2 cellular contexts compared by ENCODE assay signal in the genomic region with DNA sequence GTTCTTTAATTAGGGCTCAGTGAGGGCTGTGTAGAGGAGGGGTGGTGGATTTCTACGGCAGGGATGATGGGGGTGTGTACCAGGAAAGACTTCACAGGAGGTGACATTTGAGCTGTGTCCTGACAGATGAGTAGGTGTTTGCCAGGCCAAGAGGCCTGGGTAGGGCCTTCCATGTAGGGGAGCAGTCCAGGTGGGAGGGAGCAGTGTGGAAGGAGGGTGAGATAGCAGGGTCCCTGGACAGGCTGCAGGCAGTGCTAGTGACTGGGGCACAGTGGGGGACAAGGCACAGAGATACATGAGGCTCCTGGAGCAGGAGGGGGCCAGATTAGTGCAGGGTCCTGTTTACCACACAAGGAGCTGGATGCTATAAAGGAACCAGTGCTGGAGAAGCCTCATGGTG.
TF ChIP-seq lines count a peak whose summit lies in the region.

No MANE protein-coding gene starts in this region.

TF ChIP-seq in HEK293, 187 proteins besides CTCF, POLR2A, EP300 and RAD21 (continued from another document):
- TF ChIP-seq, protein P1, sequence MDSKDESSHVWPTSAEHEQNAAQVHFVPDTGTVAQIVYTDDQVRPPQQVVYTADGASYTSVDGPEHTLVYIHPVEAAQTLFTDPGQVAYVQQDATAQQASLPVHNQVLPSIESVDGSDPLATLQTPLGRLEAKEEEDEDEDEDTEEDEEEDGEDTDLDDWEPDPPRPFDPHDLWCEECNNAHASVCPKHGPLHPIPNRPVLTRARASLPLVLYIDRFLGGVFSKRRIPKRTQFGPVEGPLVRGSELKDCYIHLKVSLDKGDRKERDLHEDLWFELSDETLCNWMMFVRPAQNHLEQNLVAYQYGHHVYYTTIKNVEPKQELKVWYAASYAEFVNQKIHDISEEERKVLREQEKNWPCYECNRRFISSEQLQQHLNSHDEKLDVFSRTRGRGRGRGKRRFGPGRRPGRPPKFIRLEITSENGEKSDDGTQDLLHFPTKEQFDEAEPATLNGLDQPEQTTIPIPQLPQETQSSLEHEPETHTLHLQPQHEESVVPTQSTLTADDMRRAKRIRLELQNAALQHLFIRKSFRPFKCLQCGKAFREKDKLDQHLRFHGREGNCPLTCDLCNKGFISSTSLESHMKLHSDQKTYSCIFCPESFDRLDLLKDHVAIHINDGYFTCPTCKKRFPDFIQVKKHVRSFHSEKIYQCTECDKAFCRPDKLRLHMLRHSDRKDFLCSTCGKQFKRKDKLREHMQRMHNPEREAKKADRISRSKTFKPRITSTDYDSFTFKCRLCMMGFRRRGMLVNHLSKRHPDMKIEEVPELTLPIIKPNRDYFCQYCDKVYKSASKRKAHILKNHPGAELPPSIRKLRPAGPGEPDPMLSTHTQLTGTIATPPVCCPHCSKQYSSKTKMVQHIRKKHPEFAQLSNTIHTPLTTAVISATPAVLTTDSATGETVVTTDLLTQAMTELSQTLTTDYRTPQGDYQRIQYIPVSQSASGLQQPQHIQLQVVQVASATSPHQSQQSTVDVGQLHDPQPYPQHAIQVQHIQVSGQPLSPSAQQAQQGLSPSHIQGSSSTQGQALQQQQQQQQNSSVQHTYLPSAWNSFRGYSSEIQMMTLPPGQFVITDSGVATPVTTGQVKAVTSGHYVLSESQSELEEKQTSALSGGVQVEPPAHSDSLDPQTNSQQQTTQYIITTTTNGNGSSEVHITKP (tag by site-specific recombination; IDR thresholded peaks at IDR 0.05): no peak
- peak; percentile 100 for TF ChIP-seq GLIS1 (tag by site-specific recombination; IDR thresholded peaks at IDR 0.05)
- 0 out of 2 replicates have a peak, but pooled peaks have one; percentile 27 for TF ChIP-seq GLIS2 (tag by site-specific recombination; IDR thresholded peaks at IDR 0.05)

TF ChIP-seq in IMR-90, 13 proteins besides CTCF, POLR2A, EP300 and RAD21 (continued from another document):
- no peak for TF ChIP-seq RFX5 (IDR thresholded peaks at IDR 0.05; ENCODE audit: low read depth, low read length)
TF ChIP-seq in IMR-90: peak in this region for 0.
